In the genomic region with DNA sequence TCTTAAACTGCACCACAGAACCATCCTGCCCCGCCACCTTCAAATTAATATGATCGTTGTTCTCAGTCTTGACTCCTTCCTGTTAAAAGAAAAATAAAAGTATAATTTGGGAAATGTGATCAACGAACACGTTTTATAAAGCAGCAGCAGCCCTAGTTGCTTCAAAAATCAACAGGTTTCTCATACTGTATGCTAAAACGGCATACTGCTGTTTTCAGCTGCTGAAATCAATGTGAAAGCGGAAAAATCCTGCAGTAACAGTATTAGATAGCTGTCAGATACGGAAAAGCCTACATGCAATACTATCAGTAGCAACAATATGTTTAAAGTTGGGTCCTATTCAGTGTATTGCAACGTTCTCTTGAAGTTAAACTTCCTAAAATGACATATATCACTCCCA, we compare ENCODE assay signal across 8 cellular contexts. TPM values are rescaled to one million over a fixed set of nuclear protein-coding genes. Genes with fewer than 3 reads are reported as not detected.
DNase-seq lines count a peak whose midpoint lies in the region; ATAC-seq and TF ChIP-seq lines count a peak whose summit lies in the region.

No MANE protein-coding gene starts in this region.

- H3K4me3 ChIP-seq in heart left ventricle, result peak overlapping the region; percentile 62 to 98 (median 90)
- H3K4me3 ChIP-seq in brain microvascular endothelial cell (ENCODE audit: low read depth, low read length), result peak overlapping the region; percentile 98
- H3K4me3 ChIP-seq in mesodermal cell (ENCODE audit: extremely low read depth, insufficient read depth, low read length, poor library complexity, severe bottlenecking), result peak overlapping the region; percentile 97
- H3K4me3 ChIP-seq in vagina, result peak overlapping the region; percentile 86 to 94

- in situ Hi-C loops in brain microvascular endothelial cell (cut with HindIII; ENCODE audit: low pct_ligation_motif_present, low sequenced_read_pairs), result no loop called here

- H3K4me1 ChIP-seq in heart left ventricle (peaks cover 0 to 37% (median 23%) of the 10 kb centered on the region in 12 donors), mesodermal cell (ENCODE audit: control insufficient read depth, insufficient read depth, low read length, poor library complexity, severe bottlenecking) (peaks cover 2% of the 10 kb centered on the region), vagina (peaks cover 27% of the 10 kb centered on the region)

- H3K27me3 ChIP-seq in heart left ventricle (no peaks in the 10 kb centered on the region), brain microvascular endothelial cell (replicated peaks) (no peaks in the 10 kb centered on the region), vagina (no peaks in the 10 kb centered on the region)

- intact Hi-C loops in heart left ventricle (cut with DNase I), result loop anchor here in 3 of 10 donors (5.0 to 10.0 kb wide), 3 partner anchors 69 to 196 kb away; a partner anchor contains a TSS
- intact Hi-C loops in Right ventricle myocardium superior (cut with DNase I), result no loop called here
- intact Hi-C loops in vagina (cut with DNase I), result no loop called here

- TF ChIP-seq CTCF in heart left ventricle (IDR thresholded peaks at IDR 0.05) (no peak), brain microvascular endothelial cell (IDR thresholded peaks at IDR 0.05; ENCODE audit: low read depth, low read length, missing control alignments) (no peak), vagina (IDR thresholded peaks at IDR 0.05) (no peak)

- WGBS in heart left ventricle, 4 donors, result 7 to 10% (median 9%) methylated on average over 8 of the region's 8 CpGs
- 30 to 50% methylated on average over 3 to 4 of the region's 8 CpGs for WGBS in mesodermal cell (ENCODE audit: insufficient coverage in 2 of 2), 2 experiments

- H3K9me3 ChIP-seq in heart left ventricle (no peaks in the 10 kb centered on the region), mesodermal cell (ENCODE audit: control insufficient read depth, low read length) (no peaks in the 10 kb centered on the region), vagina (no peaks in the 10 kb centered on the region)

- H3K27ac ChIP-seq in heart left ventricle, result peak overlapping the region in 9 of 12 donors; percentile 96 to 100 (median 99)
- H3K27ac ChIP-seq in brain microvascular endothelial cell, result no peak overlapping the region
- H3K27ac ChIP-seq in mesodermal cell (ENCODE audit: low read depth, low read length, severe bottlenecking), result no peak overlapping the region
- peak overlapping the region; percentile 99 for H3K27ac ChIP-seq in vagina

- DNase-seq in heart left ventricle, result no peak
- no peak for DNase-seq in Right ventricle myocardium superior
- DNase-seq in brain microvascular endothelial cell, result no peak
- no peak for DNase-seq in vagina (ENCODE audit: extremely low spot score in 2 of 2)
- DNase-seq in activated CD8-positive, alpha-beta memory T cell treated with anti-CD3 and anti-CD28 coated beads, Interleukin-2, amount 50 U/mL, for 4 hours, result no peak
- no peak for DNase-seq in OCI-M2 (lab: John Stamatoyannopoulos, UW; ENCODE audit: unreplicated experiment)
- DNase-seq in DMS53 treated with DMSO at 0.1 percent for 48 hours (lab: John Stamatoyannopoulos, UW; ENCODE audit: unreplicated experiment), result no peak

- TF ChIP-seq POLR2A in heart left ventricle (IDR thresholded peaks at IDR 0.05) (no peak), vagina (IDR thresholded peaks at IDR 0.05) (no peak)

- ATAC-seq in heart left ventricle (no peak), Right ventricle myocardium superior (ENCODE audit: poor library complexity) (no peak)

- H3K36me3 ChIP-seq in heart left ventricle (peaks cover 0 to 47% (median 43%) of the 10 kb centered on the region in 9 donors), brain microvascular endothelial cell (replicated peaks) (peaks cover 13% of the 10 kb centered on the region), mesodermal cell (ENCODE audit: control insufficient read depth, insufficient read depth, low read length) (peaks cover 54% of the 10 kb centered on the region), vagina (peaks cover 0 to 15% of the 10 kb centered on the region in 2 donors)

RNA-seq across cellular contexts. Expression of a gene that starts 1.6 kb away (rescaled TPM):
- total RNA-seq in heart left ventricle, result 100 to 1,000 TPM in 7 of 9 donors, 10 to 100 TPM in 2; 50.1 to 277 (median 207) TPM
- 10 to 100 TPM; 47.1 to 78.7 TPM for polyA plus RNA-seq in heart left ventricle
- total RNA-seq in Right ventricle myocardium superior, result 200 TPM
- polyA plus RNA-seq in mesodermal cell (2013, experiment 1 of 2), result 545 TPM
- 540 TPM for polyA plus RNA-seq in mesodermal cell (2013, experiment 2 of 2)
- 63.6 TPM for total RNA-seq in vagina

RNA-seq across cellular contexts. Expression of a gene that starts 24.4 kb away (rescaled TPM):
- total RNA-seq in heart left ventricle, result 10 to 100 TPM in 8 of 9 donors, 1 to 10 TPM in 1; 9.4 to 40.9 (median 21.5) TPM
- polyA plus RNA-seq in heart left ventricle, result 10 to 100 TPM; 14.3 to 27.6 TPM
- total RNA-seq in Right ventricle myocardium superior, result 25.2 TPM
- polyA plus RNA-seq in mesodermal cell (2013, experiment 1 of 2), result 56.8 TPM
- 51.3 TPM for polyA plus RNA-seq in mesodermal cell (2013, experiment 2 of 2)
- total RNA-seq in vagina, result 33.9 TPM

RNA-seq across cellular contexts. Expression of a gene that starts 26.8 kb away (rescaled TPM):
- 10 to 100 TPM; 10.4 to 60.8 (median 16.0) TPM for total RNA-seq in heart left ventricle
- 10 to 100 TPM; 41.8 to 68.0 TPM for polyA plus RNA-seq in heart left ventricle
- total RNA-seq in Right ventricle myocardium superior, result 15.0 TPM
- polyA plus RNA-seq in mesodermal cell (2013, experiment 1 of 2), result 232 TPM
- 214 TPM for polyA plus RNA-seq in mesodermal cell (2013, experiment 2 of 2)
- 48.1 TPM for total RNA-seq in vagina

RNA-seq across cellular contexts. Expression of a gene that starts 49.6 kb away (rescaled TPM):
- total RNA-seq in heart left ventricle, result 10 to 100 TPM; 15.9 to 56.0 (median 22.8) TPM
- polyA plus RNA-seq in heart left ventricle, result 10 to 100 TPM; 29.0 to 45.7 TPM
- total RNA-seq in Right ventricle myocardium superior, result 24.6 TPM
- 51.3 TPM for polyA plus RNA-seq in mesodermal cell (2013, experiment 1 of 2)
- polyA plus RNA-seq in mesodermal cell (2013, experiment 2 of 2), result 43.2 TPM
- total RNA-seq in vagina, result 98.5 TPM

Comparison
In these comparisons a context has a peak if more than half of its experiments do, and no peak if none do; other contexts are left out.
1. H3K27ac ChIP-seq: peak in heart left ventricle (9 of 12) and vagina (single experiment); none in brain microvascular endothelial cell (single experiment) and mesodermal cell (single experiment).
2. Peak in every context shown above with its lines, with median percentiles within 50 percentile points of each other: H3K4me3 ChIP-seq.